In genomic region chrX:11363069-11363594, GRCh38 we compare ENCODE assay signal across 1 cellular context.
TF ChIP-seq lines count a peak whose summit lies in the region.

No MANE protein-coding gene starts in this region.

TF ChIP-seq in GM12878, 131 proteins besides CTCF, POLR2A, EP300 and RAD21 (continued from another document):
- no peak for TF ChIP-seq MYB (IDR thresholded peaks at IDR 0.05; ENCODE audit: borderline replicate concordance, low read depth, low read length)
- peak; percentile 90 for TF ChIP-seq RUNX3 (IDR thresholded peaks at IDR 0.05; ENCODE audit: low read length)
- TF ChIP-seq CBX3 (IDR thresholded peaks at IDR 0.05; ENCODE audit: borderline replicate concordance, low read depth) = no peak
- no peak for TF ChIP-seq CBX5 (IDR thresholded peaks at IDR 0.05; ENCODE audit: low read depth)
